In the genomic region with DNA sequence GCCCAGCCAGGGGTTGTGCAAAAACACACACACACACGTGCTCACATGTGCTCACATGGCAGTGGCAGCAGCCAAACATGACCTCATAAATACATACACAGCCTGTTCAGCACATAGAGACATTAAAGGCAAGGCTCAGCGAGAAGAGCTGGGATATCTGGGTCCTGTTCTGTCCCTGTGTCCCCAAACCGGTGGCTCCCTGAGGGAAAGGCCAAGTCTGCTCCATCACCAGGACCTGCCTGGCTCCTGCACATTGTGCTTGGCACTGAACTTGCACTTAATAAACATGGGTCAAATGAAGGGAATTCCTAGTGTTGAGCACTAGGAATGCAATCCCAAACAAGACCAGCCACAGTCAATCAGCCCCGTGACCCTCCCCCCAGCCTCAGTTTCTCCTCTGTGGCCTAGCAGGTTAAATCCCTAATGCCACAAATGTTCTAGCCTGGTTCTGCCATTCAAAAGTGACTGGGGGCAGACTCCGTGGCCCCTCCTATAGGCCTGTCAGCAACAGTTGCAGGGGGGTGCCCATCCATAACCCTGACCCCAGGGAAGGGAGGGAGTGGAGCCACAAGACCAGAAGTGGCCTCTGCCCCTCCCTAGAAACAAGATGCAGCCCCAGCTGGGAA, we compare ENCODE assay signal across 14 cellular contexts.
DNase-seq lines count a peak whose midpoint lies in the region; ATAC-seq and TF ChIP-seq lines count a peak whose summit lies in the region.
"Had no signal": no experiment of that assay in that cellular context is flagged by ENCODE, and none has a peak within 500 bp of the region (broad histone marks: within the 10 kb centered on the region; RNA-seq: fewer than 3 reads in every experiment).

No MANE protein-coding gene starts in this region.

- H3K4me1 Mint-ChIP-seq in endodermal cell (peaks cover 23% of the 10 kb centered on the region), neural progenitor cell (peaks cover 9% of the 10 kb centered on the region)
- H3K4me1 Mint-ChIP-seq in stimulated activated effector memory CD8-positive, alpha-beta T cell treated with anti-CD3 and anti-CD28 coated beads, Interleukin-12 subunit alpha, Interleukin-12 subunit beta, amount 100 ng/mL, for 72 hours = no peaks in the 10 kb centered on the region
- H3K4me1 Mint-ChIP-seq: B cell; CD4-positive, CD25-positive, alpha-beta regulatory T cell had no signal

- H3K4me2 ChIP-seq in neural progenitor cell = no peak overlapping the region
- H3K4me2 ChIP-seq: KMS-11 had no signal

- no peaks in the 10 kb centered on the region for H3K36me3 ChIP-seq in endodermal cell (ENCODE audit: control insufficient read depth, insufficient read depth, low read length)
- H3K36me3 ChIP-seq in neural progenitor cell = no peaks in the 10 kb centered on the region

- H3K27me3 ChIP-seq in endodermal cell (ENCODE audit: control insufficient read depth, insufficient read depth, low read length, poor library complexity, severe bottlenecking) (no peaks in the 10 kb centered on the region), neural progenitor cell (no peaks in the 10 kb centered on the region)

- WGBS in endodermal cell (ENCODE audit: insufficient coverage in 1 of 2, insufficient read length in 1 of 2), 2 experiments = 93 to 96% methylated on average over 3 to 5 of the region's 5 CpGs

- ATAC-seq in stimulated activated effector memory CD8-positive, alpha-beta T cell treated with anti-CD3 and anti-CD28 coated beads, Interleukin-12 subunit alpha, Interleukin-12 subunit beta, amount 100 ng/mL, for 72 hours = no peak
- no peak for ATAC-seq in GM21447 (IDR thresholded peaks at IDR 0.05; ENCODE audit: unreplicated experiment)

- H3K4me3 ChIP-seq in endodermal cell (ENCODE audit: low read length) = no peak overlapping the region
- H3K4me3 ChIP-seq in neural progenitor cell = no peak overlapping the region
- H3K4me3 ChIP-seq: GM23248 had no signal

- H2AFZ ChIP-seq in neural progenitor cell (replicated peaks) = no peak overlapping the region
- H2AFZ ChIP-seq: GM23248 had no signal

- H3K27ac Mint-ChIP-seq in endodermal cell = peak overlapping the region; percentile 98
- no peak overlapping the region for H3K27ac Mint-ChIP-seq in neural progenitor cell
- H3K27ac Mint-ChIP-seq in stimulated activated effector memory CD8-positive, alpha-beta T cell treated with anti-CD3 and anti-CD28 coated beads, Interleukin-12 subunit alpha, Interleukin-12 subunit beta, amount 100 ng/mL, for 72 hours = no peak overlapping the region
- H3K27ac Mint-ChIP-seq: B cell; CD4-positive, CD25-positive, alpha-beta regulatory T cell had no signal

- H3K9me3 ChIP-seq in endodermal cell (ENCODE audit: control insufficient read depth, low read length) (peaks cover 19% of the 10 kb centered on the region), neural progenitor cell (ENCODE audit: low read depth) (no peaks in the 10 kb centered on the region)

- H3K79me2 ChIP-seq in neural progenitor cell (ENCODE audit: low read depth) = no peaks in the 10 kb centered on the region

- peaks cover 11% of the 10 kb centered on the region for H3K4me1 ChIP-seq in endodermal cell (ENCODE audit: control insufficient read depth, insufficient read depth, low read length)
- peaks cover 6% of the 10 kb centered on the region for H3K4me1 ChIP-seq in neural progenitor cell

- H4K20me1 ChIP-seq in neural progenitor cell (ENCODE audit: low read depth) = no peaks in the 10 kb centered on the region

- H3K27ac ChIP-seq in endodermal cell (ENCODE audit: low read depth, low read length) (no peak overlapping the region), neural progenitor cell (no peak overlapping the region)
- H3K27ac ChIP-seq: GM23248, KMS-11 had no signal

- peaks cover 11% of the 10 kb centered on the region for H3K36me3 Mint-ChIP-seq in endodermal cell (ENCODE audit: low read depth)
- H3K36me3 Mint-ChIP-seq in neural progenitor cell = no peaks in the 10 kb centered on the region
- no peaks in the 10 kb centered on the region for H3K36me3 Mint-ChIP-seq in stimulated activated effector memory CD8-positive, alpha-beta T cell treated with anti-CD3 and anti-CD28 coated beads, Interleukin-12 subunit alpha, Interleukin-12 subunit beta, amount 100 ng/mL, for 72 hours
- H3K36me3 Mint-ChIP-seq: CD4-positive, CD25-positive, alpha-beta regulatory T cell had no signal

- no peak overlapping the region for H3K9ac ChIP-seq in endodermal cell (ENCODE audit: extremely low read depth, low read length, poor library complexity, severe bottlenecking)
- no peak overlapping the region for H3K9ac ChIP-seq in neural progenitor cell
- H3K9ac ChIP-seq: GM23248, KMS-11 had no signal

- H3K4me3 Mint-ChIP-seq in endodermal cell (no peak overlapping the region), neural progenitor cell (peak overlapping the region; percentile 52)
- H3K4me3 Mint-ChIP-seq in stimulated activated effector memory CD8-positive, alpha-beta T cell treated with anti-CD3 and anti-CD28 coated beads, Interleukin-12 subunit alpha, Interleukin-12 subunit beta, amount 100 ng/mL, for 72 hours = no peak overlapping the region
- H3K4me3 Mint-ChIP-seq: B cell had no signal

- DNase-seq in NCI-H2029 (lab: John Stamatoyannopoulos, UW) = peak; percentile 49
- DNase-seq in NCI-H2029 treated with DMSO at 0.1 percent for 48 hours (lab: John Stamatoyannopoulos, UW) = no peak
- no peak for DNase-seq in endodermal cell
- no peak for DNase-seq in neural progenitor cell (ENCODE audit: low spot score)
- DNase-seq in stimulated activated effector memory CD8-positive, alpha-beta T cell treated with anti-CD3 and anti-CD28 coated beads, Interleukin-12 subunit alpha, Interleukin-12 subunit beta, amount 100 ng/mL, for 72 hours (ENCODE audit: low spot score in 2 of 2) = no peak
- DNase-seq in globus pallidus (ENCODE audit: low spot score) = no peak
- DNase-seq: CD4-positive, CD25-positive, alpha-beta regulatory T cell; DMS 273 treated with DMSO at 0.1 percent for 48 hours; GDM1; GM23248; NCI-H510A had no signal

- H3K27me3 Mint-ChIP-seq in endodermal cell (ENCODE audit: insufficient read depth) (no peaks in the 10 kb centered on the region), neural progenitor cell (ENCODE audit: insufficient read depth, low read depth) (peaks cover 6% of the 10 kb centered on the region)
- H3K27me3 Mint-ChIP-seq: CD4-positive, CD25-positive, alpha-beta regulatory T cell had no signal

- H3K9me3 Mint-ChIP-seq in endodermal cell (peaks cover 24% of the 10 kb centered on the region), neural progenitor cell (peaks cover 6% of the 10 kb centered on the region)
- H3K9me3 Mint-ChIP-seq in stimulated activated effector memory CD8-positive, alpha-beta T cell treated with anti-CD3 and anti-CD28 coated beads, Interleukin-12 subunit alpha, Interleukin-12 subunit beta, amount 100 ng/mL, for 72 hours = no peaks in the 10 kb centered on the region

- no peak for TF ChIP-seq CTCF in endodermal cell (conservative IDR thresholded peaks at IDR 0.05)
- no peak for TF ChIP-seq CTCF in neural progenitor cell (IDR thresholded peaks at IDR 0.05)

- no peaks in the 10 kb centered on the region for H3F3A ChIP-seq in neural progenitor cell (ENCODE audit: low read depth)
